Comparison of ENCODE assay signal across 9 cellular contexts in the genomic region with DNA sequence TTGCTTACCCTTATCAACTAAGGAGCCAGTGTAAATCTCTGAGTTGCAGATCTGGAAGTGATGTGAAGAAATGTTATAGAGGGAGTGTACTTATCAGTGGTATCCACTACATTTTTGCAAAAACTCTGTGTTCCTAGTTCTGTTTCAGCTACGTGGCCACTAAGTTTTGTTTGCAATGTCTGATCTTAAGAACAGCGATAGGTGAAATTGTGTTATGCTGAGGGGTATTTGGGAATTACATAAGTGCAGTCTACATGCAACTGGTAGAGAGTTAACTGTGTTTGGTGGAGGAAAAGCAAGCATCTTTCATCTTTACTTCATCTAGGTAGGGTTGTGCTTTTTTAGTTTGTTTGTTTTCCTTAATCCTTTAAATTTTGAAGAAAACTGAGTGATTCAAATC.
A peak's percentile ranks its signal among the peaks of the same experiment; 100 is the strongest.
DNase-seq lines count a peak whose midpoint lies in the region; ATAC-seq and TF ChIP-seq lines count a peak whose summit lies in the region.
"Had no signal": no experiment of that assay in that cellular context is flagged by ENCODE, and none has a peak within 500 bp of the region (broad histone marks: within the 10 kb centered on the region; RNA-seq: fewer than 3 reads in every experiment).

No MANE protein-coding gene starts in this region.

- H3K27me3 Mint-ChIP-seq in HFFc6 (ENCODE audit: insufficient read depth) (peaks cover 6% of the 10 kb centered on the region), osteocyte (ENCODE audit: unreplicated experiment) (no peaks in the 10 kb centered on the region)

- peaks cover 0 to 14% (median 0%) of the 10 kb centered on the region in 11 experiments; a peak in 3 of 22 replicates for H3K36me3 ChIP-seq in BLaER1 treated with 17β-estradiol and CSF1 and Interleukin-3, amounts not matched to agents 10 nM and 100 nM

- H3K9me3 Mint-ChIP-seq in HFFc6 (no peaks in the 10 kb centered on the region), osteocyte (ENCODE audit: unreplicated experiment) (no peaks in the 10 kb centered on the region)

- H3K36me3 Mint-ChIP-seq in HFFc6 (ENCODE audit: low read depth) (peaks cover 65% of the 10 kb centered on the region), osteocyte (ENCODE audit: unreplicated experiment) (peaks cover 31% of the 10 kb centered on the region)

- H3K4me3 ChIP-seq in BLaER1 treated with 17β-estradiol and CSF1 and Interleukin-3, amounts not matched to agents 10 nM and 100 nM: peak overlapping the region in 9 of 10 experiments; percentile 3 to 73 (median 56); a peak in 12 of 20 replicates

- H3K4me1 Mint-ChIP-seq in HFFc6 (ENCODE audit: low read depth) (peaks cover 69% of the 10 kb centered on the region), osteocyte (ENCODE audit: unreplicated experiment) (peaks cover 76% of the 10 kb centered on the region)

- peak overlapping the region; percentile 65 to 92 (median 84) for H3K4me2 ChIP-seq in BLaER1 treated with 17β-estradiol and CSF1 and Interleukin-3, amounts not matched to agents 10 nM and 100 nM

- peak overlapping the region; percentile 72 to 94 (median 88) for H3K27ac ChIP-seq in BLaER1 treated with 17β-estradiol and CSF1 and Interleukin-3, amounts not matched to agents 10 nM and 100 nM
- H3K27ac ChIP-seq in cingulate gyrus (ENCODE audit: low read depth, low read length): peak overlapping the region; percentile 86

- no peaks in the 10 kb centered on the region; a peak in 1 of 22 replicates for H4K20me1 ChIP-seq in BLaER1 treated with 17β-estradiol and CSF1 and Interleukin-3, amounts not matched to agents 10 nM and 100 nM

- peak overlapping the region; percentile 93 for H3K27ac Mint-ChIP-seq in HFFc6
- peak overlapping the region; percentile 88 for H3K27ac Mint-ChIP-seq in osteocyte (ENCODE audit: unreplicated experiment)

- peaks cover 70 to 90% (median 77%) of the 10 kb centered on the region in 10 experiments for H3K4me1 ChIP-seq in BLaER1 treated with 17β-estradiol and CSF1 and Interleukin-3, amounts not matched to agents 10 nM and 100 nM

- DNase-seq in HFFc6: no peak
- no peak for DNase-seq in osteocyte (ENCODE audit: extremely low spot score, unreplicated experiment)
- no peak for DNase-seq in foreskin melanocyte
- no peak for DNase-seq in hippocampal formation (lab: John Stamatoyannopoulos, UW)
- DNase-seq in NCI-H187 treated with DMSO at 0.1 percent for 48 hours (lab: John Stamatoyannopoulos, UW): no peak
- DNase-seq: occipital lobe had no signal

- peaks cover 0 to 9% (median 3%) of the 10 kb centered on the region in 11 experiments; a peak in 7 of 22 replicates for H3K9me3 ChIP-seq in BLaER1 treated with 17β-estradiol and CSF1 and Interleukin-3, amounts not matched to agents 10 nM and 100 nM (replicated peaks in 1 of 11)

- H3K4me3 Mint-ChIP-seq in HFFc6 (peak overlapping the region; percentile 100), osteocyte (ENCODE audit: unreplicated experiment) (peak overlapping the region; percentile 90)

- H3K9ac ChIP-seq in BLaER1 treated with 17β-estradiol and CSF1 and Interleukin-3, amounts not matched to agents 10 nM and 100 nM: peak overlapping the region; percentile 16 to 85 (median 73); a peak in 20 of 22 replicates

- H3K27me3 ChIP-seq in BLaER1 treated with 17β-estradiol and CSF1 and Interleukin-3, amounts not matched to agents 10 nM and 100 nM: peaks cover 0 to 40% (median 27%) of the 10 kb centered on the region in 11 experiments; a peak in 16 of 22 replicates

- TF ChIP-seq CTCF in HFFc6 (IDR thresholded peaks at IDR 0.05) (no peak), osteocyte (IDR thresholded peaks at IDR 0.05) (no peak)

- no peak for ATAC-seq in HG03439 (IDR thresholded peaks at IDR 0.05; ENCODE audit: unreplicated experiment)
